17 cellular contexts compared by ENCODE assay signal in genomic region chr17:72470338-72471133, GRCh38.
DNase-seq lines count a peak whose midpoint lies in the region; ATAC-seq and TF ChIP-seq lines count a peak whose summit lies in the region.
"Had no signal": no experiment of that assay in that cellular context is flagged by ENCODE, and none has a peak within 500 bp of the region (broad histone marks: within the 10 kb centered on the region; RNA-seq: fewer than 3 reads in every experiment).

No MANE protein-coding gene starts in this region.

- no peak for ATAC-seq in HG02870 (IDR thresholded peaks at IDR 0.05; ENCODE audit: unreplicated experiment)

- no peak for TF ChIP-seq EP300 in ovary (IDR thresholded peaks at IDR 0.05)

- POLR2A ChIA-PET in AG04450 (lab: Yijun Ruan, JAX), result no interaction called here

- H3K36me3 ChIP-seq in mucosa of rectum (ENCODE audit: control insufficient read depth in 2 of 2, insufficient read depth in 2 of 2, low read length in 2 of 2) (no peaks in the 10 kb centered on the region), ovary (no peaks in the 10 kb centered on the region)

- no peak for DNase-seq in AG04450 (ENCODE audit: low read depth, low spot score)
- DNase-seq in M059J (ENCODE audit: low read depth), result peak; percentile 62
- no peak for DNase-seq in stimulated activated CD4-positive, alpha-beta T cell treated with anti-CD3 and anti-CD28 coated beads, Interleukin-4, amount 100 ng/mL, for 4 hours
- no peak for DNase-seq in ovary
- no peak for DNase-seq in T-helper 2 cell treated with Interferon-gamma antibody and Interleukin-4, amounts not matched to agents 5 μg/mL and 100 μg/mL, for 36 hours (ENCODE audit: low spot score)
- DNase-seq: Calu3; CD4-positive, alpha-beta T cell; DMS53; H9; MM.1S; NCI-H1092 treated with DMSO at 0.1 percent for 48 hours; NCI-H2081 treated with DMSO at 0.1 percent for 48 hours; NCI-H510A treated with DMSO at 0.1 percent for 48 hours; SIG-M5 had no signal

- H3K27ac ChIP-seq in AG04450 (ENCODE audit: low read depth, low read length) (peak overlapping the region; percentile 11), cingulate gyrus (ENCODE audit: low read depth, low read length) (peak overlapping the region; percentile 60), mucosa of rectum (ENCODE audit: low read depth in 2 of 2, low read length in 2 of 2) (peak overlapping the region; percentile 38 to 90), ovary (no peak overlapping the region)

- no peak for TF ChIP-seq POLR2A in ovary (IDR thresholded peaks at IDR 0.05)

- 73 to 88% (median 78%) methylated on average over 8 of the region's 8 CpGs for WGBS in ovary, 3 donors

- H3K9me3 ChIP-seq in AG04450 (ENCODE audit: control insufficient read depth, insufficient read depth, low read length) (no peaks in the 10 kb centered on the region), mucosa of rectum (ENCODE audit: control insufficient read depth in 2 of 2, low read length in 2 of 2) (no peaks in the 10 kb centered on the region), ovary (no peaks in the 10 kb centered on the region)

- no peaks in the 10 kb centered on the region for H3K27me3 Mint-ChIP-seq in T-helper 2 cell treated with Interferon-gamma antibody and Interleukin-4, amounts not matched to agents 5 μg/mL and 100 μg/mL, for 36 hours (ENCODE audit: low read depth)

- no peak overlapping the region for H3K4me3 Mint-ChIP-seq in T-helper 2 cell treated with Interferon-gamma antibody and Interleukin-4, amounts not matched to agents 5 μg/mL and 100 μg/mL, for 36 hours
- H3K4me3 Mint-ChIP-seq: CD4-positive, alpha-beta T cell; H9 had no signal

- intact Hi-C loops in ovary (cut with DNase I), result no loop called here

- no peaks in the 10 kb centered on the region for H3K4me1 Mint-ChIP-seq in T-helper 2 cell treated with Interferon-gamma antibody and Interleukin-4, amounts not matched to agents 5 μg/mL and 100 μg/mL, for 36 hours (ENCODE audit: low read depth)

- no peaks in the 10 kb centered on the region for H3K27me3 ChIP-seq in AG04450 (ENCODE audit: control insufficient read depth, insufficient read depth, low read length)
- no peaks in the 10 kb centered on the region for H3K27me3 ChIP-seq in mucosa of rectum (ENCODE audit: control insufficient read depth in 2 of 2, insufficient read depth in 2 of 2, low read length in 2 of 2)
- no peaks in the 10 kb centered on the region for H3K27me3 ChIP-seq in ovary

- H3K9me3 Mint-ChIP-seq in T-helper 2 cell treated with Interferon-gamma antibody and Interleukin-4, amounts not matched to agents 5 μg/mL and 100 μg/mL, for 36 hours, result no peaks in the 10 kb centered on the region

- no peaks in the 10 kb centered on the region for H3K36me3 Mint-ChIP-seq in T-helper 2 cell treated with Interferon-gamma antibody and Interleukin-4, amounts not matched to agents 5 μg/mL and 100 μg/mL, for 36 hours (ENCODE audit: low read depth)

- TF ChIP-seq CTCF in AG04450 (IDR thresholded peaks at IDR 0.05; ENCODE audit: low read depth, low read length) (no peak), ovary (IDR thresholded peaks at IDR 0.05) (no peak)

- no peak overlapping the region for H3K9ac ChIP-seq in mucosa of rectum (ENCODE audit: low read depth in 1 of 2, low read length in 2 of 2)

- H3K4me3 ChIP-seq in AG04450 (ENCODE audit: low read depth, low read length) (no peak overlapping the region), mucosa of rectum (ENCODE audit: low read length in 2 of 2) (no peak overlapping the region), ovary (no peak overlapping the region)

- CTCF ChIA-PET in AG04450 (lab: Charles Lee), result no interaction called here

- H3K4me1 ChIP-seq in mucosa of rectum (ENCODE audit: control insufficient read depth in 2 of 2, insufficient read depth in 2 of 2, low read length in 2 of 2) (peaks cover 49 to 65% of the 10 kb centered on the region in 2 donors), ovary (ENCODE audit: insufficient read depth) (no peaks in the 10 kb centered on the region)

- no peak overlapping the region for H3K27ac Mint-ChIP-seq in T-helper 2 cell treated with Interferon-gamma antibody and Interleukin-4, amounts not matched to agents 5 μg/mL and 100 μg/mL, for 36 hours
- H3K27ac Mint-ChIP-seq: CD4-positive, alpha-beta T cell; H9 had no signal

Comparison
In these comparisons a context has a peak if more than half of its experiments do, and no peak if none do; other contexts are left out.
1. H3K27ac ChIP-seq: peak in AG04450 (single experiment), cingulate gyrus (single experiment) and mucosa of rectum (2 of 2); none in ovary (0 of 2).